12 cellular contexts compared by ENCODE assay signal in genomic region chr5:66223637-66224036, GRCh38.
DNase-seq lines count a peak whose midpoint lies in the region; ATAC-seq, FAIRE-seq and TF ChIP-seq lines count a peak whose summit lies in the region.
"Had no signal": no experiment of that assay in that cellular context is flagged by ENCODE, and none has a peak within 500 bp of the region (broad histone marks: within the 10 kb centered on the region; RNA-seq: fewer than 3 reads in every experiment).

No MANE protein-coding gene starts in this region.

- in situ Hi-C loops in GM12878 (cut with MboI) = no loop called here

- H3K27me3 ChIP-seq in GM12878 (replicated peaks in 1 of 2; ENCODE audit: control insufficient read depth in 2 of 2, insufficient read depth in 2 of 2, low read length in 1 of 2) (no peaks in the 10 kb centered on the region), lower lobe of right lung (ENCODE audit: low read depth) (no peaks in the 10 kb centered on the region), sigmoid colon (no peaks in the 10 kb centered on the region)
- H3K27me3 ChIP-seq: pancreas had no signal

- no peak for FAIRE-seq in GM12878 (lab: Jason Lieb, UNC)
- FAIRE-seq: pancreas had no signal

- H3K9me3 ChIP-seq in GM12878 (replicated peaks; ENCODE audit: control insufficient read depth, insufficient read depth, low read length) (no peaks in the 10 kb centered on the region), lower lobe of right lung (no peaks in the 10 kb centered on the region), sigmoid colon (peaks cover 0 to 2% (median 0%) of the 10 kb centered on the region in 4 donors)
- H3K9me3 ChIP-seq: pancreas had no signal

- no peak overlapping the region for H3K4me3 ChIP-seq in GM12878
- no peak overlapping the region for H3K4me3 ChIP-seq in lower lobe of right lung
- H3K4me3 ChIP-seq in sigmoid colon = no peak overlapping the region
- H3K4me3 ChIP-seq: pancreas had no signal

- RAD21 ChIA-PET in GM12878 (lab: Charles Lee; ENCODE audit: unreplicated experiment) = no interaction called here

- BruUV-seq in GM12878 (replicated peaks; lab: Mats Ljungman, UMichigan) = no TSS peak

- H3K79me2 ChIP-seq in GM12878 (ENCODE audit: control insufficient read depth, insufficient read depth, low read length) = no peaks in the 10 kb centered on the region

- H3K4me2 ChIP-seq in GM12878 (ENCODE audit: control insufficient read depth, insufficient read depth) = no peak overlapping the region

- no peak for TF ChIP-seq POLR2A in GM12878 (IDR thresholded peaks at IDR 0.05; ENCODE audit: low read depth, low read length)
- TF ChIP-seq POLR2A in sigmoid colon (IDR thresholded peaks at IDR 0.05) = no peak

- no peaks in the 10 kb centered on the region for H3K36me3 ChIP-seq in GM12878 (ENCODE audit: control insufficient read depth in 2 of 2, insufficient read depth in 2 of 2, low read length in 1 of 2)
- no peaks in the 10 kb centered on the region for H3K36me3 ChIP-seq in lower lobe of right lung
- no peaks in the 10 kb centered on the region for H3K36me3 ChIP-seq in sigmoid colon
- H3K36me3 ChIP-seq: pancreas had no signal

- H3K9ac ChIP-seq in GM12878 (ENCODE audit: control insufficient read depth, insufficient read depth, low read length) = no peak overlapping the region

- WGBS in GM12878 (ENCODE audit: insufficient coverage, insufficient replicate concordance, low lambda C conversion rate, missing lambda C conversion rate) = 4% methylated on average over 4 of the region's 4 CpGs
- 58 to 62% methylated on average over 4 of the region's 4 CpGs for WGBS in sigmoid colon, 2 donors

- H2AFZ ChIP-seq in GM12878 (ENCODE audit: control insufficient read depth, low read depth, low read length) = no peak overlapping the region

- no peak; the same call in 1 of the 2 replicates for TF ChIP-seq RAD21 in GM12878 (IDR thresholded peaks at IDR 0.05; ENCODE audit: insufficient read depth, low read depth, low read length)

- H3K4me1 ChIP-seq in GM12878 (ENCODE audit: control insufficient read depth, insufficient read depth, low read length) (no peaks in the 10 kb centered on the region), lower lobe of right lung (no peaks in the 10 kb centered on the region), sigmoid colon (no peaks in the 10 kb centered on the region)
- H3K4me1 ChIP-seq: pancreas had no signal

- POLR2A ChIA-PET in GM12878 (lab: Charles Lee) = no interaction called here

- SMC1A ChIA-PET in GM12878 (lab: Charles Lee; ENCODE audit: uncharacterized antibody, unreplicated experiment) = interaction anchor here (1.0 kb wide), 1 partner anchor 481 kb away, joined by 3 read pairs; no protein-coding TSS in a partner anchor

- no peaks in the 10 kb centered on the region for H4K20me1 ChIP-seq in GM12878 (ENCODE audit: control insufficient read depth, insufficient read depth)

- CTCF ChIA-PET in GM12878 (lab: Yijun Ruan, JAX) = interaction anchor here (0.6 to 1.5 kb wide), 4 partner anchors 44 to 481 kb away, joined by 3 to 7 read pairs (median 4); no protein-coding TSS in a partner anchor

- H3K27ac ChIP-seq in C4-2B (no peak overlapping the region), GM12878 (ENCODE audit: control insufficient read depth, insufficient read depth) (no peak overlapping the region), lower lobe of right lung (no peak overlapping the region), sigmoid colon (no peak overlapping the region)
- H3K27ac ChIP-seq: pancreas had no signal

- TF ChIP-seq CTCF in C4-2B (conservative IDR thresholded peaks at IDR 0.05) (peak; percentile 78), GM12878 (IDR thresholded peaks at IDR 0.05 in 2 of 3, conservative IDR thresholded peaks at IDR 0.05 in 1 of 3; ENCODE audit: control insufficient read depth in 2 of 3, extremely low read depth in 1 of 3, insufficient read depth in 1 of 3, low read depth in 3 of 3, low read length in 3 of 3) (peak; percentile 40 to 50 (median 43); a peak in 5 of 6 replicates), lower lobe of right lung (IDR thresholded peaks at IDR 0.05) (peak; percentile 26), sigmoid colon (IDR thresholded peaks at IDR 0.05) (peak in 2 of 4 experiments; percentile 11 to 22)

- peak; percentile 59 for ATAC-seq in GM12878
- no peak for ATAC-seq in lower lobe of right lung
- no peak for ATAC-seq in GM21576 (IDR thresholded peaks at IDR 0.05; ENCODE audit: unreplicated experiment)
- ATAC-seq: pancreas had no signal

- TF ChIP-seq EP300 in GM12878 (IDR thresholded peaks at IDR 0.05; ENCODE audit: borderline replicate concordance in 1 of 2, control insufficient read depth in 1 of 2, low read depth in 2 of 2, low read length in 2 of 2) (no peak), sigmoid colon (IDR thresholded peaks at IDR 0.05) (no peak)

- DNase-seq in HCEC 1CT (peak; percentile 13), GM12878 (ENCODE audit: low read depth, low spot score) (no peak), lower lobe of right lung (no peak), sigmoid colon (no peak), NCI-H1694 treated with DMSO at 0.1 percent for 48 hours (lab: John Stamatoyannopoulos, UW) (no peak), NCI-H2029 treated with DMSO at 0.1 percent for 48 hours (lab: John Stamatoyannopoulos, UW) (no peak)
- DNase-seq: activated naive CD4-positive, alpha-beta T cell treated with anti-CD3 and anti-CD28 coated beads, Interleukin-2, amount 10 ng/mL, durations not matched to agents 7 days and 5 days; NCI-H187 treated with DMSO at 0.1 percent for 48 hours; pancreas; stimulated activated CD8-positive, alpha-beta memory T cell treated with anti-CD3 and anti-CD28 coated beads, Interleukin-4, amount 100 ng/mL, for 48 hours had no signal

- intact Hi-C loops in GM12878 (cut with micrococcal nuclease; ENCODE audit: unreplicated experiment) = no loop called here
- intact Hi-C loops in lower lobe of right lung (cut with DNase I) = no loop called here
- intact Hi-C loops in sigmoid colon (cut with DNase I) = loop anchor here (5.0 kb wide), 1 partner anchor 51 kb away; no protein-coding TSS in a partner anchor

TF ChIP-seq in GM12878, 131 proteins besides CTCF, POLR2A, EP300 and RAD21:
- TF ChIP-seq SMC3 (IDR thresholded peaks at IDR 0.05; ENCODE audit: borderline replicate concordance, low read length) (peak; percentile 31; the same call in 1 of the 2 replicates), RB1 (IDR thresholded peaks at IDR 0.05; ENCODE audit: borderline replicate concordance) (no peak)
